14 cellular contexts compared by ENCODE assay signal in genomic region chr1:76291186-76291585, GRCh38.
"Had no signal": no experiment of that assay in that cellular context is flagged by ENCODE, and none has a peak within 500 bp of the region (broad histone marks: within the 10 kb centered on the region; RNA-seq: fewer than 3 reads in every experiment).

No MANE protein-coding gene starts in this region.

- H3K27ac Mint-ChIP-seq: nephron progenitor cell; stimulated activated effector memory CD8-positive, alpha-beta T cell treated with anti-CD3 and anti-CD28 coated beads, Interleukin-12 subunit alpha, Interleukin-12 subunit beta, amount 100 ng/mL, for 72 hours had no signal

- H3K9me3 ChIP-seq: gastroesophageal sphincter, left ventricle myocardium inferior, pancreas, tibial artery, uterus had no signal

- H3K9me3 Mint-ChIP-seq: activated naive CD4-positive, alpha-beta T cell treated with anti-CD3 and anti-CD28 coated beads, Interleukin-2, amount 50 U/mL, for 72 hours; nephron progenitor cell; stimulated activated effector memory CD8-positive, alpha-beta T cell treated with anti-CD3 and anti-CD28 coated beads, Interleukin-12 subunit alpha, Interleukin-12 subunit beta, amount 100 ng/mL, for 72 hours had no signal

- H3K4me1 ChIP-seq: gastroesophageal sphincter, left ventricle myocardium inferior, pancreas, tibial artery, uterus had no signal

- H3K27ac ChIP-seq: gastroesophageal sphincter, left ventricle myocardium inferior, pancreas, tibial artery, uterus had no signal

- H3K4me3 Mint-ChIP-seq: nephron progenitor cell; stimulated activated effector memory CD8-positive, alpha-beta T cell treated with anti-CD3 and anti-CD28 coated beads, Interleukin-12 subunit alpha, Interleukin-12 subunit beta, amount 100 ng/mL, for 72 hours had no signal

- ATAC-seq: activated naive CD4-positive, alpha-beta T cell treated with anti-CD3 and anti-CD28 coated beads, Interleukin-2, amount 50 U/mL, for 72 hours; gastroesophageal sphincter; pancreas; stimulated activated effector memory CD8-positive, alpha-beta T cell treated with anti-CD3 and anti-CD28 coated beads, Interleukin-12 subunit alpha, Interleukin-12 subunit beta, amount 100 ng/mL, for 72 hours had no signal

- H3K36me3 ChIP-seq: gastroesophageal sphincter, left ventricle myocardium inferior, pancreas, tibial artery, uterus had no signal

- H3K36me3 Mint-ChIP-seq: stimulated activated effector memory CD8-positive, alpha-beta T cell treated with anti-CD3 and anti-CD28 coated beads, Interleukin-12 subunit alpha, Interleukin-12 subunit beta, amount 100 ng/mL, for 72 hours had no signal

- H3K4me3 ChIP-seq: gastroesophageal sphincter, left ventricle myocardium inferior, pancreas, tibial artery, uterus had no signal

- DNase-seq: activated CD4-positive, alpha-beta T cell treated with anti-CD3 and anti-CD28 coated beads, Interleukin-2, amount 50 U/mL, for 1 hour; activated effector memory CD4-positive, alpha-beta T cell treated with Interleukin-2 at 50 U/mL for 16 hours; activated T-cell treated with anti-CD3 and anti-CD28 coated beads, Interleukin-2, amount 50 U/mL, for 1 hour; amniotic stem cell; effector CD8-positive, alpha-beta T cell; left ventricle myocardium inferior; nephron progenitor cell; small intestine; tibial artery; uterus had no signal

- H3K27me3 ChIP-seq: gastroesophageal sphincter, pancreas, tibial artery, uterus had no signal
